14 cellular contexts compared by ENCODE assay signal in genomic region chr19:54206831-54207177, GRCh38. TPM values are rescaled to one million over a fixed set of nuclear protein-coding genes. Genes with fewer than 3 reads are reported as not detected.
A peak's percentile ranks its signal among the peaks of the same experiment; 100 is the strongest.
DNase-seq lines count a peak whose midpoint lies in the region; ATAC-seq and TF ChIP-seq lines count a peak whose summit lies in the region.
"Had no signal": no experiment of that assay in that cellular context is flagged by ENCODE, and none has a peak within 500 bp of the region (broad histone marks: within the 10 kb centered on the region; RNA-seq: fewer than 3 reads in every experiment).

No MANE protein-coding gene starts in this region.

- no peak for ATAC-seq in HG03432 (IDR thresholded peaks at IDR 0.05; ENCODE audit: unreplicated experiment)
- ATAC-seq in HG02798 (IDR thresholded peaks at IDR 0.05; ENCODE audit: poor library complexity, unreplicated experiment): no peak
- ATAC-seq in GM21360 (IDR thresholded peaks at IDR 0.05; ENCODE audit: unreplicated experiment): no peak

- DNase-seq in DMS 273 (lab: John Stamatoyannopoulos, UW; ENCODE audit: unreplicated experiment): peak; percentile 31
- no peak for DNase-seq in DMS 273 treated with DMSO at 0.1 percent for 48 hours (lab: John Stamatoyannopoulos, UW)
- no peak for DNase-seq in caudate nucleus (lab: John Stamatoyannopoulos, UW)
- no peak for DNase-seq in sigmoid colon
- DNase-seq: GM23248, MG63, NCI-H526 had no signal

- intact Hi-C loops in sigmoid colon (cut with DNase I): loop anchor here (10.0 kb wide), 1 partner anchor 258 kb away; the partner anchor contains the start of gene LENG9

- H3K27me3 ChIP-seq in HUES64 (ENCODE audit: insufficient read depth, low read length): no peaks in the 10 kb centered on the region
- H3K27me3 ChIP-seq in sigmoid colon: no peaks in the 10 kb centered on the region
- H3K27me3 ChIP-seq: MG63 had no signal

- H3K4me1 ChIP-seq in HUES64 (ENCODE audit: insufficient read depth, low read length) (peaks cover 16% of the 10 kb centered on the region), sigmoid colon (peaks cover 0 to 85% (median 71%) of the 10 kb centered on the region in 4 donors)

- TF ChIP-seq EP300 in sigmoid colon (IDR thresholded peaks at IDR 0.05): no peak

- H3K27ac ChIP-seq in HUES64 (ENCODE audit: low read depth, low read length): peak overlapping the region; percentile 6; the same call in 1 of the 2 replicates
- peak overlapping the region; percentile 91 for H3K27ac ChIP-seq in caudate nucleus (ENCODE audit: low read depth, low read length)
- H3K27ac ChIP-seq in sigmoid colon: peak overlapping the region in 3 of 4 donors; percentile 39 to 66 (median 61)
- H3K27ac ChIP-seq: 22Rv1, GM23248 had no signal

- H3K9me3 ChIP-seq in HUES64 (ENCODE audit: insufficient read depth, low read depth, low read length) (no peaks in the 10 kb centered on the region), sigmoid colon (no peaks in the 10 kb centered on the region)
- H3K9me3 ChIP-seq: MG63 had no signal

- 94% methylated on average over 13 of the region's 13 CpGs for WGBS in HUES64
- 80 to 82% methylated on average over 13 of the region's 13 CpGs for WGBS in sigmoid colon, 2 donors

- H3K36me3 ChIP-seq in HUES64 (ENCODE audit: insufficient read depth, low read length): peaks cover 66% of the 10 kb centered on the region
- peaks cover 31 to 68% (median 45%) of the 10 kb centered on the region in 4 donors for H3K36me3 ChIP-seq in sigmoid colon

- no peak for TF ChIP-seq CTCF in sigmoid colon (IDR thresholded peaks at IDR 0.05)

- 0 out of 2 replicates have a peak overlapping the region, but pooled peaks have one; percentile 2 for H3K9ac ChIP-seq in HUES64 (ENCODE audit: low read depth, low read length)
- H3K9ac ChIP-seq: GM23248 had no signal

- TF ChIP-seq POLR2A in sigmoid colon (IDR thresholded peaks at IDR 0.05): no peak

- no peak overlapping the region for H3K4me3 ChIP-seq in HUES64 (ENCODE audit: low read length)
- H3K4me3 ChIP-seq in sigmoid colon: no peak overlapping the region
- H3K4me3 ChIP-seq: coronary artery, GM23248, MG63 had no signal

RNA-seq across cellular contexts. Expression of gene RPS9, which starts 6.1 kb away (rescaled TPM):
- 1,594 TPM for polyA plus RNA-seq in HUES64 (2013, experiment 1 of 2)
- 1,629 TPM for polyA plus RNA-seq in HUES64 (2013, experiment 2 of 2)
- 1,000 to 10,000 TPM; 2,139 to 2,970 (median 2,693) TPM for total RNA-seq in sigmoid colon
- 1,000 to 10,000 TPM; 3,254 to 5,599 (median 3,699) TPM for polyA plus RNA-seq in sigmoid colon

RNA-seq across cellular contexts. Expression of gene TSEN34, which starts 15.7 kb away (rescaled TPM):
- 24.2 TPM for polyA plus RNA-seq in HUES64 (2013, experiment 1 of 2)
- 24.9 TPM for polyA plus RNA-seq in HUES64 (2013, experiment 2 of 2)
- 10 to 100 TPM; 41.5 to 80.9 (median 53.2) TPM for total RNA-seq in sigmoid colon
- polyA plus RNA-seq in sigmoid colon: 10 to 100 TPM; 47.3 to 61.9 (median 52.5) TPM

RNA-seq across cellular contexts. Expression of gene LILRB3, which starts 16.0 kb away (rescaled TPM):
- not detected for polyA plus RNA-seq in HUES64 (2013, experiment 1 of 2)
- not detected for polyA plus RNA-seq in HUES64 (2013, experiment 2 of 2)
- 10 to 100 TPM; 12.5 to 19.3 (median 16.8) TPM for total RNA-seq in sigmoid colon
- 1 to 10 TPM; 4.2 to 7.2 (median 4.9) TPM for polyA plus RNA-seq in sigmoid colon
- total RNA-seq: frontal cortex, GM23248 had no signal

RNA-seq across cellular contexts. Expression of gene MBOAT7, which starts 17.4 kb away (rescaled TPM):
- 74.7 TPM for polyA plus RNA-seq in HUES64 (2013, experiment 1 of 2)
- 81.0 TPM for polyA plus RNA-seq in HUES64 (2013, experiment 2 of 2)
- total RNA-seq in sigmoid colon: 10 to 100 TPM; 20.1 to 49.7 (median 31.0) TPM
- polyA plus RNA-seq in sigmoid colon: 10 to 100 TPM; 15.0 to 79.7 (median 16.0) TPM

RNA-seq across cellular contexts. Expression of gene TMC4, which starts 33.8 kb away (rescaled TPM):
- 1.00 TPM for polyA plus RNA-seq in HUES64 (2013, experiment 1 of 2)
- polyA plus RNA-seq in HUES64 (2013, experiment 2 of 2): 0.89 TPM
- total RNA-seq in sigmoid colon: 1 to 10 TPM in 1 of 4 donors, under 1 TPM in 1, not detected in 2; 0.66 to 1.4 TPM
- 10 to 100 TPM; 13.9 to 55.4 (median 25.2) TPM for polyA plus RNA-seq in sigmoid colon
- total RNA-seq: frontal cortex, GM23248 had no signal

Comparison
In these comparisons a context has a peak if more than half of its experiments do, and no peak if none do; other contexts are left out.
1. H3K27ac ChIP-seq: peak in every context shown above with its lines; median percentile 91 in caudate nucleus; 61 in sigmoid colon; 6 in HUES64.